In the genomic region with DNA sequence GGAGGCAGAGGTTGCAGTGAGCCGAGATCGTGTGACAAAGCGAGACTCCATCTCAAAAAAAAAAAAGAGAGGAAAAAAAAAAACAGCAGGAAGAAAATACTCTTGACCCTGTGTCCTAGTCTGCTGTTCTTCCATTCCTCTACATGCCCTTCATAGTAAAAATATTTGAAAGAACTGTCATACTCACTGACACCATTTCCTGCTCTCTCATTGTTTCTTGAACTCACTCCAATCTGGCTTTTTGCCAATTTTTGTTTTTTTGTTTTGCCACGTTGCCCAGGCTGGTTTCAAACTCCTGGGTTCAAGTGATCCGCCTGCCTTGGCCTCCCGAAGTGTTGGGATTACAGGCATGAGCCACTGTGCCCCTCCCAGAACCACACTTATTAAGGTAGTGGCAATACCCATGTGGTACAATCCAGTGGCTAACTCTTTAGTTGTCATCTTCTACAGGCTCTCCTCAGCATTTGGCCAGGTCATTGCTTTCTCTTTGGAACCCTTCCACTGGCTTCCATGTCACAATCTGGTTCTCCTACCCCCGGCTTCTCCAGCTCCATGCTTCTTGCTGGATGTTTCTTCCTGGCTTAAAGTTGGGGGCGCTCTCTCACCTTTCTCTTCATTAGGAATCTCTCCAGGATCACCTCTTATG, we compare ENCODE assay signal across 15 cellular contexts. TPM values are rescaled to one million over a fixed set of nuclear protein-coding genes. Genes with fewer than 3 reads are reported as not detected.
A peak's percentile ranks its signal among the peaks of the same experiment; 100 is the strongest.
DNase-seq lines count a peak whose midpoint lies in the region; ATAC-seq and TF ChIP-seq lines count a peak whose summit lies in the region.
"Had no signal": no experiment of that assay in that cellular context is flagged by ENCODE, and none has a peak within 500 bp of the region (broad histone marks: within the 10 kb centered on the region; RNA-seq: fewer than 3 reads in every experiment).

No MANE protein-coding gene starts in this region.

- no peaks in the 10 kb centered on the region for H3K4me1 Mint-ChIP-seq in central memory CD8-positive, alpha-beta T cell
- H3K4me1 Mint-ChIP-seq: CD4-positive, alpha-beta memory T cell had no signal

- no peaks in the 10 kb centered on the region for H3K9me3 Mint-ChIP-seq in central memory CD8-positive, alpha-beta T cell

- peak overlapping the region; percentile 21 for H3K27ac Mint-ChIP-seq in central memory CD8-positive, alpha-beta T cell (ENCODE audit: low read depth)
- H3K27ac Mint-ChIP-seq: CD4-positive, alpha-beta memory T cell had no signal

- no peak for ATAC-seq in central memory CD8-positive, alpha-beta T cell (replicated peaks; ENCODE audit: extremely low read depth, poor library complexity, severe bottlenecking)
- ATAC-seq: left lung, upper lobe of right lung had no signal

- no peak overlapping the region for H3K4me3 Mint-ChIP-seq in central memory CD8-positive, alpha-beta T cell
- H3K4me3 Mint-ChIP-seq: CD4-positive, alpha-beta memory T cell had no signal

- no peaks in the 10 kb centered on the region for H3K36me3 Mint-ChIP-seq in central memory CD8-positive, alpha-beta T cell (ENCODE audit: insufficient read depth)

- H3K27me3 ChIP-seq in kidney epithelial cell (ENCODE audit: control insufficient read depth, insufficient read depth, low read length): no peaks in the 10 kb centered on the region
- H3K27me3 ChIP-seq: left lung, SJCRH30, upper lobe of right lung had no signal

- H3K36me3 ChIP-seq in kidney epithelial cell (ENCODE audit: control insufficient read depth, insufficient read depth, low read length): no peaks in the 10 kb centered on the region
- H3K36me3 ChIP-seq: left lung, SJCRH30, upper lobe of right lung had no signal

- TF ChIP-seq CTCF in kidney epithelial cell (IDR thresholded peaks at IDR 0.05; ENCODE audit: insufficient read depth, low read length, poor library complexity, severe bottlenecking): no peak

- DNase-seq in AG08395 (ENCODE audit: low spot score): peak; percentile 88
- DNase-seq in LHCN-M2 (ENCODE audit: low read depth): peak; percentile 75
- no peak for DNase-seq in central memory CD8-positive, alpha-beta T cell (ENCODE audit: low spot score in 2 of 2)
- peak; percentile 10 for DNase-seq in kidney epithelial cell (ENCODE audit: low read depth)
- DNase-seq in islet precursor cell: no peak
- no peak for DNase-seq in SKM-1 treated with dmso at 0.1 percent for 144 hours (lab: John Stamatoyannopoulos, UW; ENCODE audit: unreplicated experiment)
- no peak for DNase-seq in stimulated activated CD4-positive, alpha-beta T cell treated with anti-CD3 and anti-CD28 coated beads, Interleukin-2, amount 100 ng/mL, for 24 hours
- DNase-seq in HuH-7 (ENCODE audit: low spot score): no peak
- DNase-seq: activated CD4-positive, alpha-beta T cell treated with anti-CD3 and anti-CD28 coated beads for 48 hours; activated naive CD4-positive, alpha-beta T cell treated with anti-CD3 and anti-CD28 coated beads, Interleukin-2, amount 50 U/mL, for 16 hours; CD4-positive, alpha-beta memory T cell; left lung; posterior cingulate gyrus; SJCRH30; upper lobe of right lung had no signal

- H3K4me3 ChIP-seq in kidney epithelial cell (ENCODE audit: low read depth, low read length): no peak overlapping the region
- H3K4me3 ChIP-seq: left lung, SJCRH30, upper lobe of right lung had no signal

- H3K27me3 Mint-ChIP-seq in central memory CD8-positive, alpha-beta T cell: peaks cover 70% of the 10 kb centered on the region

RNA-seq across cellular contexts. Expression of gene TLN2, which starts 12.9 kb away (rescaled TPM):
- 21.6 and 34.7 TPM in 2 replicates for total RNA-seq in LHCN-M2 (2014; rRNA removed)
- polyA plus RNA-seq in LHCN-M2 (2012): 16.7 TPM
- total RNA-seq in kidney epithelial cell: 12.7 TPM in 2 replicates

Comparison
In these comparisons a context has a peak if more than half of its experiments do, and no peak if none do; other contexts are left out.
1. DNase-seq: peak in AG08395 (single experiment), LHCN-M2 (single experiment) and kidney epithelial cell (single experiment); none in central memory CD8-positive, alpha-beta T cell (0 of 2), islet precursor cell (single experiment), SKM-1 treated with dmso at 0.1 percent for 144 hours (single experiment), stimulated activated CD4-positive, alpha-beta T cell treated with anti-CD3 and anti-CD28 coated beads, Interleukin-2, amount 100 ng/mL, for 24 hours (0 of 2) and HuH-7 (single experiment).